ENCODE assay signal across 9 cellular contexts in genomic region chr2:170396799-170397459, GRCh38.
DNase-seq lines count a peak whose midpoint lies in the region; ATAC-seq and TF ChIP-seq lines count a peak whose summit lies in the region.
"Had no signal": no experiment of that assay in that cellular context is flagged by ENCODE, and none has a peak within 500 bp of the region (broad histone marks: within the 10 kb centered on the region; RNA-seq: fewer than 3 reads in every experiment).

No MANE protein-coding gene starts in this region.

- ATAC-seq in left colon: peak; percentile 65
- ATAC-seq in activated CD8-positive, alpha-beta T cell treated with anti-CD3 and anti-CD28 coated beads, Interleukin-2, amount 10 ng/mL, durations not matched to agents 7 days and 5 days: no peak

- POLR2A ChIA-PET in activated CD8-positive, alpha-beta T cell treated with anti-CD3 and anti-CD28 coated beads, Interleukin-2, amount 10 ng/mL, durations not matched to agents 7 days and 5 days (lab: Charles Lee): no interaction called here

- no peaks in the 10 kb centered on the region for H3K36me3 ChIP-seq in Karpas-422 (ENCODE audit: insufficient read depth, low read length)

- peak; percentile 23 for DNase-seq in DMS153 (lab: John Stamatoyannopoulos, UW)
- peak; percentile 43 for DNase-seq in Karpas-422
- DNase-seq in SKM-1 (lab: John Stamatoyannopoulos, UW; ENCODE audit: unreplicated experiment): peak; percentile 11
- no peak for DNase-seq in left colon
- no peak for DNase-seq in activated CD8-positive, alpha-beta T cell treated with anti-CD3 and anti-CD28 coated beads, Interleukin-2, amount 10 ng/mL, durations not matched to agents 7 days and 5 days
- DNase-seq in Calu3: no peak
- no peak for DNase-seq in mucosa of gallbladder (ENCODE audit: low spot score)
- DNase-seq in activated CD4-positive, alpha-beta T cell treated with anti-CD3 and anti-CD28 coated beads, Interleukin-2, amount 10 ng/mL, durations not matched to agents 24 days and 14 days: no peak

- no TSS peak for BruUV-seq in Calu3 (replicated peaks; lab: Mats Ljungman, UMichigan)

- no peaks in the 10 kb centered on the region for H3K36me3 Mint-ChIP-seq in activated CD8-positive, alpha-beta T cell treated with anti-CD3 and anti-CD28 coated beads, Interleukin-2, amount 10 ng/mL, durations not matched to agents 7 days and 5 days (ENCODE audit: low read depth)
- H3K36me3 Mint-ChIP-seq in Calu3 (ENCODE audit: insufficient read depth, unreplicated experiment): no peaks in the 10 kb centered on the region
- H3K36me3 Mint-ChIP-seq in activated CD4-positive, alpha-beta T cell treated with anti-CD3 and anti-CD28 coated beads, Interleukin-2, amount 10 ng/mL, durations not matched to agents 24 days and 14 days (ENCODE audit: low read depth): no peaks in the 10 kb centered on the region
- H3K36me3 Mint-ChIP-seq: memory B cell had no signal

- no peaks in the 10 kb centered on the region for H3K79me2 ChIP-seq in Karpas-422 (ENCODE audit: low read length)

- H2AFZ ChIP-seq in Karpas-422 (ENCODE audit: low read length): no peak overlapping the region

- H3K4me1 Mint-ChIP-seq in activated CD8-positive, alpha-beta T cell treated with anti-CD3 and anti-CD28 coated beads, Interleukin-2, amount 10 ng/mL, durations not matched to agents 7 days and 5 days (ENCODE audit: low read depth): peaks cover 8% of the 10 kb centered on the region
- peaks cover 8% of the 10 kb centered on the region for H3K4me1 Mint-ChIP-seq in Calu3 (ENCODE audit: low read depth, unreplicated experiment)
- peaks cover 3% of the 10 kb centered on the region for H3K4me1 Mint-ChIP-seq in activated CD4-positive, alpha-beta T cell treated with anti-CD3 and anti-CD28 coated beads, Interleukin-2, amount 10 ng/mL, durations not matched to agents 24 days and 14 days
- H3K4me1 Mint-ChIP-seq: memory B cell had no signal

- no peak for TF ChIP-seq CTCF in Calu3 (IDR thresholded peaks at IDR 0.05; ENCODE audit: unreplicated experiment)

- H3K9me2 ChIP-seq in Karpas-422 (replicated peaks; ENCODE audit: insufficient read depth, low read length): no peaks in the 10 kb centered on the region

- H4K20me1 ChIP-seq in Karpas-422 (ENCODE audit: insufficient read depth, low read depth, low read length): no peaks in the 10 kb centered on the region

- intact Hi-C loops in left colon (cut with DNase I, micrococcal nuclease): no loop called here
- intact Hi-C loops in Calu3 (cut with micrococcal nuclease; ENCODE audit: unreplicated experiment): loop anchor here (1.0 kb wide), 1 partner anchor 415 kb away; no protein-coding TSS in a partner anchor
- intact Hi-C loops in activated CD4-positive, alpha-beta T cell treated with anti-CD3 and anti-CD28 coated beads, Interleukin-2, amount 10 ng/mL, durations not matched to agents 24 days and 14 days (cut with micrococcal nuclease): loop anchor here (1.0 kb wide), 1 partner anchor 415 kb away; no protein-coding TSS in a partner anchor

- no peak overlapping the region for H3K27ac Mint-ChIP-seq in activated CD8-positive, alpha-beta T cell treated with anti-CD3 and anti-CD28 coated beads, Interleukin-2, amount 10 ng/mL, durations not matched to agents 7 days and 5 days
- no peak overlapping the region for H3K27ac Mint-ChIP-seq in Calu3 (ENCODE audit: unreplicated experiment)
- no peak overlapping the region for H3K27ac Mint-ChIP-seq in activated CD4-positive, alpha-beta T cell treated with anti-CD3 and anti-CD28 coated beads, Interleukin-2, amount 10 ng/mL, durations not matched to agents 24 days and 14 days
- H3K27ac Mint-ChIP-seq: memory B cell had no signal

- no peak overlapping the region for H3K4me3 ChIP-seq in Karpas-422 (ENCODE audit: low read length)

- no peaks in the 10 kb centered on the region for H3K4me1 ChIP-seq in Karpas-422 (ENCODE audit: low read length)

- H3K4me2 ChIP-seq in Karpas-422 (ENCODE audit: low read depth, low read length, poor library complexity, severe bottlenecking): no peak overlapping the region

- H3K27ac ChIP-seq in Karpas-422 (ENCODE audit: low read length): no peak overlapping the region

- H3K4me3 Mint-ChIP-seq in activated CD8-positive, alpha-beta T cell treated with anti-CD3 and anti-CD28 coated beads, Interleukin-2, amount 10 ng/mL, durations not matched to agents 7 days and 5 days: no peak overlapping the region
- no peak overlapping the region for H3K4me3 Mint-ChIP-seq in Calu3 (ENCODE audit: low read depth, unreplicated experiment)
- no peak overlapping the region for H3K4me3 Mint-ChIP-seq in activated CD4-positive, alpha-beta T cell treated with anti-CD3 and anti-CD28 coated beads, Interleukin-2, amount 10 ng/mL, durations not matched to agents 24 days and 14 days
- H3K4me3 Mint-ChIP-seq: memory B cell had no signal

- no peaks in the 10 kb centered on the region for H3K27me3 ChIP-seq in Karpas-422 (ENCODE audit: low read length)

- H3K9me3 Mint-ChIP-seq in activated CD8-positive, alpha-beta T cell treated with anti-CD3 and anti-CD28 coated beads, Interleukin-2, amount 10 ng/mL, durations not matched to agents 7 days and 5 days (ENCODE audit: insufficient read depth): no peaks in the 10 kb centered on the region
- H3K9me3 Mint-ChIP-seq in Calu3 (ENCODE audit: low read depth, unreplicated experiment): no peaks in the 10 kb centered on the region
- no peaks in the 10 kb centered on the region for H3K9me3 Mint-ChIP-seq in activated CD4-positive, alpha-beta T cell treated with anti-CD3 and anti-CD28 coated beads, Interleukin-2, amount 10 ng/mL, durations not matched to agents 24 days and 14 days
- H3K9me3 Mint-ChIP-seq: memory B cell had no signal

- no peaks in the 10 kb centered on the region for H3K9me3 ChIP-seq in Karpas-422 (ENCODE audit: low read length)

- H3K27me3 Mint-ChIP-seq in activated CD8-positive, alpha-beta T cell treated with anti-CD3 and anti-CD28 coated beads, Interleukin-2, amount 10 ng/mL, durations not matched to agents 7 days and 5 days (ENCODE audit: low read depth): peaks cover 45% of the 10 kb centered on the region
- H3K27me3 Mint-ChIP-seq in Calu3 (ENCODE audit: unreplicated experiment): no peaks in the 10 kb centered on the region
- H3K27me3 Mint-ChIP-seq in activated CD4-positive, alpha-beta T cell treated with anti-CD3 and anti-CD28 coated beads, Interleukin-2, amount 10 ng/mL, durations not matched to agents 24 days and 14 days: peaks cover 35% of the 10 kb centered on the region

- CTCF ChIA-PET in activated CD8-positive, alpha-beta T cell treated with anti-CD3 and anti-CD28 coated beads, Interleukin-2, amount 10 ng/mL, durations not matched to agents 7 days and 5 days (lab: Charles Lee): interaction anchor here (0.9 to 5.2 kb wide), 8 partner anchors 9 to 415 kb away, joined by 3 to 30 read pairs (median 3); no protein-coding TSS in a partner anchor
- CTCF ChIA-PET in Calu3 (lab: Charles Lee): interaction anchor here (1.5 kb wide), 1 partner anchor 419 kb away, joined by 3 read pairs; no protein-coding TSS in a partner anchor

- H3K9ac ChIP-seq in Karpas-422 (ENCODE audit: low read length): no peak overlapping the region

Comparison
In these comparisons a context has a peak if more than half of its experiments do, and no peak if none do; other contexts are left out.
1. DNase-seq: peak in DMS153 (single experiment), Karpas-422 (single experiment) and SKM-1 (single experiment); none in left colon (0 of 2), activated CD8-positive, alpha-beta T cell treated with anti-CD3 and anti-CD28 coated beads, Interleukin-2, amount 10 ng/mL, durations not matched to agents 7 days and 5 days (single experiment), Calu3 (single experiment), mucosa of gallbladder (single experiment) and activated CD4-positive, alpha-beta T cell treated with anti-CD3 and anti-CD28 coated beads, Interleukin-2, amount 10 ng/mL, durations not matched to agents 24 days and 14 days (single experiment).
2. intact Hi-C loops: an anchor here in Calu3 (1.0 kb wide) and activated CD4-positive, alpha-beta T cell treated with anti-CD3 and anti-CD28 coated beads, Interleukin-2, amount 10 ng/mL, durations not matched to agents 24 days and 14 days (1.0 kb wide); none called in left colon.